In the genomic region with DNA sequence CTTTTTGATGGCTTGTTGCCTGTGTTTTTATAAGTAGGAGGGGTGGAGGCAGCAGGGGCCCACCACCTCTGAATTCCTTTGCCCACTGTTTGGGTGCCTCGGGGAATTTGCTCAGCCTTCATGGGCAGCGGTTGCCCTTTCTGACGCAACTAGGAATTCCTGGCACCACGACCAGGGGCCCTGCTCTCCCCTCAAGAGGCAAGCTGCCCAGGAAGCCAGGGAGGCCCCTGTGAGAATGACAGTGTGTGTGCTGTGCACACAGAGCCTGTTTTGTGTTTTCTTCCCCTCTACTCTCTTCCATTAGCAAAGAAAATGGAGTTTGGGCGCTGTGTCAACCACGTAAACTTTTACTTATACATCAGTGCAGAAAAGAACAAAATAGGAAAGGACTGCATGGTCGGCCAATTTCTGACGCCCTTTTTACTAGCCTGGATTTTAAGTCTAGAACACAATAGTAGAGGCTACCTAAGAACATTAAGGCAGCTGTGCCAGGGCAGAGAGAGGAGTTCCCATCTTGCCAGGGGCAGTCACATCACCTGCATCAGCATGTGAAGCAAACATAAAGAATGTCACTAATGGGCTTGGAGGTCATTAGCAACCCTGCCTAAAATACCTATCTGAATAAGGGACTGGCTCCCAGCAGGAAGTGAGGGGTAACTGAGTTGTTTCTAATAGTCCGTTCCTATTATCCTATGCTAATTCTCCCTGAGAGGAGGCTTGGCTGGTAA, we compare ENCODE assay signal across 12 cellular contexts. TPM values are rescaled to one million over a fixed set of nuclear protein-coding genes. Genes with fewer than 3 reads are reported as not detected.
A peak's percentile ranks its signal among the peaks of the same experiment; 100 is the strongest.
DNase-seq lines count a peak whose midpoint lies in the region; ATAC-seq and TF ChIP-seq lines count a peak whose summit lies in the region.
"Had no signal": no experiment of that assay in that cellular context is flagged by ENCODE, and none has a peak within 500 bp of the region (broad histone marks: within the 10 kb centered on the region; RNA-seq: fewer than 3 reads in every experiment).

No MANE protein-coding gene starts in this region.

- H2AK5ac ChIP-seq in IMR-90 (ENCODE audit: low read depth, low read length) = no peak overlapping the region

- H3K18ac ChIP-seq in IMR-90 (ENCODE audit: low read depth, low read length) = peak overlapping the region; percentile 63

- in situ Hi-C loops in IMR-90 (cut with MboI; ENCODE audit: low sequenced_read_pairs) = no loop called here
- in situ Hi-C loops in mammary epithelial cell (cut with MboI; ENCODE audit: low sequenced_read_pairs in 2 of 2) = no loop called here

- H3K23ac ChIP-seq in IMR-90 (ENCODE audit: low read depth, low read length) = no peak overlapping the region

- ATAC-seq in IMR-90 (ENCODE audit: low read depth) (peak; percentile 71), GM18870 (IDR thresholded peaks at IDR 0.05; ENCODE audit: unreplicated experiment) (no peak), GM21447 (IDR thresholded peaks at IDR 0.05; ENCODE audit: unreplicated experiment) (no peak)

- H2BK20ac ChIP-seq in IMR-90 (ENCODE audit: low read depth, low read length) = no peak overlapping the region

- H3K4me3 ChIP-seq in IMR-90 (ENCODE audit: insufficient read depth, low read depth, low read length) (no peak overlapping the region), mammary epithelial cell (replicated peaks in 1 of 3; ENCODE audit: insufficient read depth in 1 of 3, low read depth in 2 of 3, low read length in 3 of 3) (no peak overlapping the region), stomach (no peak overlapping the region)
- H3K4me3 ChIP-seq: upper lobe of left lung had no signal

- H3K36me3 ChIP-seq in IMR-90 (ENCODE audit: control insufficient read depth, insufficient read depth, low read length) (no peaks in the 10 kb centered on the region), mammary epithelial cell (ENCODE audit: insufficient read depth, low read length) (no peaks in the 10 kb centered on the region), stomach (no peaks in the 10 kb centered on the region)
- H3K36me3 ChIP-seq: upper lobe of left lung had no signal

- no peak overlapping the region for H2BK5ac ChIP-seq in IMR-90 (ENCODE audit: low read depth, low read length, poor library complexity, severe bottlenecking)

- no peak overlapping the region for H3K14ac ChIP-seq in IMR-90 (replicated peaks; ENCODE audit: low read depth, low read length)

- TF ChIP-seq CTCF in IMR-90 (conservative IDR thresholded peaks at IDR 0.05; ENCODE audit: low read depth, low read length) (no peak), mammary epithelial cell (conservative IDR thresholded peaks at IDR 0.05 in 1 of 2, IDR thresholded peaks at IDR 0.05 in 1 of 2; ENCODE audit: extremely low read depth in 1 of 2, insufficient read depth in 1 of 2, low read depth in 1 of 2, low read length in 2 of 2) (no peak), stomach (IDR thresholded peaks at IDR 0.05) (no peak)

- H2BK15ac ChIP-seq in IMR-90 (ENCODE audit: low read depth, low read length) = no peak overlapping the region

- no peaks in the 10 kb centered on the region for H3K27me3 ChIP-seq in IMR-90 (ENCODE audit: control insufficient read depth, insufficient read depth, low read length)
- no peaks in the 10 kb centered on the region for H3K27me3 ChIP-seq in mammary epithelial cell (ENCODE audit: insufficient read depth, low read length)
- no peaks in the 10 kb centered on the region for H3K27me3 ChIP-seq in stomach
- H3K27me3 ChIP-seq: upper lobe of left lung had no signal

- H3K4me2 ChIP-seq in IMR-90 (ENCODE audit: low read depth, low read length) = no peak overlapping the region; the same call in 1 of the 2 replicates
- H3K4me2 ChIP-seq in mammary epithelial cell (ENCODE audit: insufficient read depth, low read depth, low read length) = peak overlapping the region; percentile 1

- H3K9me1 ChIP-seq in IMR-90 (ENCODE audit: insufficient read depth, low read length) = no peaks in the 10 kb centered on the region

- H3K56ac ChIP-seq in IMR-90 (ENCODE audit: extremely low read depth, insufficient read depth, low read length) = no peak overlapping the region

- TF ChIP-seq EP300 in stomach (IDR thresholded peaks at IDR 0.05) = no peak

- peak overlapping the region; percentile 8; the same call in 1 of the 2 replicates for H2BK120ac ChIP-seq in IMR-90 (ENCODE audit: low read depth, low read length)

- CTCF ChIA-PET in IMR-90 (lab: Yijun Ruan, JAX) (interaction anchor here (0.6 kb wide), 1 partner anchor 91 kb away, joined by 5 read pairs; no protein-coding TSS in a partner anchor), mammary epithelial cell (lab: Charles Lee; ENCODE audit: low non-redundant PET) (no interaction called here)

- H3K4me1 ChIP-seq in IMR-90 (ENCODE audit: control insufficient read depth, insufficient read depth, low read length) (peaks cover 11% of the 10 kb centered on the region), mammary epithelial cell (ENCODE audit: insufficient read depth, low read length) (peaks cover 11% of the 10 kb centered on the region), stomach (peaks cover 7 to 31% (median 16%) of the 10 kb centered on the region in 4 donors)

- TF ChIP-seq POLR2A in IMR-90 (IDR thresholded peaks at IDR 0.05; ENCODE audit: low read depth, low read length) = no peak
- TF ChIP-seq POLR2A in stomach (IDR thresholded peaks at IDR 0.05) = no peak

- intact Hi-C loops in IMR-90 (cut with micrococcal nuclease) (no loop called here), mammary epithelial cell (cut with micrococcal nuclease) (no loop called here), stomach (cut with DNase I; ENCODE audit: low total_unique reads) (no loop called here)

- TF ChIP-seq RAD21 in IMR-90 (IDR thresholded peaks at IDR 0.05; ENCODE audit: low read length) = no peak

- H4K20me1 ChIP-seq in IMR-90 (ENCODE audit: insufficient read depth, low read length) (no peaks in the 10 kb centered on the region), mammary epithelial cell (ENCODE audit: insufficient read depth, low read length) (no peaks in the 10 kb centered on the region)

- dilution Hi-C loops in IMR-90 (cut with HindIII; ENCODE audit: low sequenced_read_pairs, unreplicated experiment) (no loop called here), mammary epithelial cell (cut with HindIII; ENCODE audit: low sequenced_read_pairs) (no loop called here)

- H3K9ac ChIP-seq in IMR-90 (ENCODE audit: low read depth, low read length) = no peak overlapping the region
- no peak overlapping the region for H3K9ac ChIP-seq in mammary epithelial cell (ENCODE audit: insufficient read depth, low read length)

- no peak overlapping the region for H4K91ac ChIP-seq in IMR-90 (ENCODE audit: insufficient read depth, low read depth, low read length)

- BruUV-seq in IMR-90 (replicated peaks; lab: Mats Ljungman, UMichigan) = no TSS peak
- BruUV-seq in mammary epithelial cell (replicated peaks; lab: Mats Ljungman, UMichigan) = no TSS peak

- H4K5ac ChIP-seq in IMR-90 (ENCODE audit: low read depth, low read length) = peak overlapping the region; percentile 58; the same call in 1 of the 2 replicates

- POLR2A ChIA-PET in IMR-90 (lab: Charles Lee; ENCODE audit: unreplicated experiment) = no interaction called here

- peak; percentile 44 for DNase-seq in IMR-90
- DNase-seq in mammary epithelial cell = no peak
- peak; percentile 91 for DNase-seq in kidney glomerular epithelial cell (lab: John Stamatoyannopoulos, UW)
- no peak for DNase-seq in stomach
- DNase-seq in T-helper 2 cell = no peak
- no peak for DNase-seq in NCI-H2196 (lab: John Stamatoyannopoulos, UW; ENCODE audit: unreplicated experiment)
- DNase-seq: activated naive CD8-positive, alpha-beta T cell treated with anti-CD3 and anti-CD28 coated beads for 36 hours; NCI-H524 had no signal

- H3K9me3 ChIP-seq in IMR-90 (ENCODE audit: control insufficient read depth, insufficient read depth, low read length) (no peaks in the 10 kb centered on the region), mammary epithelial cell (replicated peaks; ENCODE audit: insufficient read depth, low read length) (no peaks in the 10 kb centered on the region), stomach (no peaks in the 10 kb centered on the region)
- H3K9me3 ChIP-seq: upper lobe of left lung had no signal

- no peak overlapping the region for H2AK9ac ChIP-seq in IMR-90 (replicated peaks; ENCODE audit: low read depth, low read length, poor library complexity)

- no peaks in the 10 kb centered on the region; a peak in 1 of 4 replicates for H3K79me1 ChIP-seq in IMR-90 (ENCODE audit: low read depth in 1 of 2, low read length in 2 of 2)

- H3K27ac ChIP-seq in IMR-90 (ENCODE audit: insufficient read depth, low read length) = peak overlapping the region; percentile 47; the same call in 1 of the 2 replicates
- no peak overlapping the region for H3K27ac ChIP-seq in mammary epithelial cell (ENCODE audit: insufficient read depth, low read depth, low read length)
- H3K27ac ChIP-seq in stomach = peak overlapping the region in 3 of 5 donors; percentile 15 to 41 (median 34)
- H3K27ac ChIP-seq: upper lobe of left lung, VCaP had no signal

- H4K8ac ChIP-seq in IMR-90 (ENCODE audit: low read depth in 2 of 2, low read length in 2 of 2) = peak overlapping the region in 1 of 2 experiments; percentile 11; a peak in 2 of 4 replicates

- WGBS in IMR-90 (ENCODE audit: extremely low coverage in 2 of 2, insufficient read length in 1 of 2), 2 experiments = 41% methylated on average over 3 of the region's 9 CpGs; no CpG with 5 or more reads in 1 of the 2 experiments
- 13% methylated on average over 7 of the region's 9 CpGs for WGBS in mammary epithelial cell (ENCODE audit: low coverage, missing lambda C conversion rate)
- 40 to 60% (median 48%) methylated on average over 9 of the region's 9 CpGs for WGBS in stomach, 5 donors

- H2AFZ ChIP-seq in IMR-90 (replicated peaks; ENCODE audit: low read length, poor library complexity) (peak overlapping the region; percentile 80), mammary epithelial cell (ENCODE audit: low read depth, low read length) (peak overlapping the region; percentile 71)

- no peaks in the 10 kb centered on the region for H3K79me2 ChIP-seq in mammary epithelial cell (ENCODE audit: insufficient read depth, low read length)

- H3K4ac ChIP-seq in IMR-90 (ENCODE audit: low read depth, low read length) = 0 out of 2 replicates have a peak overlapping the region, but pooled peaks have one; percentile 9

RNA-seq across cellular contexts. Expression of gene PTGR2, which starts 17.9 kb away (rescaled TPM):
- total RNA-seq in IMR-90 (2012; rRNA removed) (1.3 and 2.8 TPM in 2 replicates), mammary epithelial cell (1 to 10 TPM; 8.2 to 9.5 TPM), stomach (10 to 100 TPM in 1 of 5 donors, 1 to 10 TPM in 3, under 1 TPM in 1; 0.58 to 17.0 (median 7.7) TPM)
- polyA plus RNA-seq in IMR-90 (2012; rRNA removed) (2.0 and 3.2 TPM in 2 replicates), mammary epithelial cell (2.8 TPM), stomach (1 to 10 TPM; 4.5 to 5.5 (median 4.7) TPM)
- 0.48 and 0.99 TPM in 2 replicates for polyA plus RNA-seq in IMR-90 (2012; cell fraction: cytosol; rRNA removed)
- 1.1 and 6.0 TPM in 2 replicates for polyA plus RNA-seq in IMR-90 (2012; cell fraction: nucleus; rRNA removed; ENCODE audit: low replicate concordance)
- polyA minus RNA-seq in mammary epithelial cell = 5.8 TPM

RNA-seq across cellular contexts. Expression of gene ZNF410, which starts 53.0 kb away (rescaled TPM):
- total RNA-seq in IMR-90 (2012; rRNA removed) = 73.9 and 89.1 TPM in 2 replicates
- polyA plus RNA-seq in IMR-90 (2012; rRNA removed) = 22.3 and 27.9 TPM in 2 replicates
- 8.7 and 13.6 TPM in 2 replicates for polyA plus RNA-seq in IMR-90 (2012; cell fraction: cytosol; rRNA removed)
- polyA plus RNA-seq in IMR-90 (2012; cell fraction: nucleus; rRNA removed; ENCODE audit: low replicate concordance) = 10.1 and 55.1 TPM in 2 replicates
- total RNA-seq in mammary epithelial cell = 10 to 100 TPM; 58.3 to 93.9 TPM
- 34.9 TPM for polyA plus RNA-seq in mammary epithelial cell
- 76.9 TPM for polyA minus RNA-seq in mammary epithelial cell
- total RNA-seq in stomach = 100 to 1,000 TPM in 1 of 5 donors, 10 to 100 TPM in 4; 44.8 to 183 (median 58.8) TPM
- 10 to 100 TPM; 21.4 to 35.4 (median 25.7) TPM for polyA plus RNA-seq in stomach

Comparison
In these comparisons a context has a peak if more than half of its experiments do, and no peak if none do; other contexts are left out.
1. DNase-seq: peak in IMR-90 (single experiment) and kidney glomerular epithelial cell (single experiment); none in mammary epithelial cell (single experiment), stomach (single experiment), T-helper 2 cell (0 of 5) and NCI-H2196 (single experiment).